In genomic region chr1:234979316-234980223, GRCh38 we compare ENCODE assay signal across 8 cellular contexts.
DNase-seq lines count a peak whose midpoint lies in the region; ATAC-seq and TF ChIP-seq lines count a peak whose summit lies in the region.

No MANE protein-coding gene starts in this region.

- 58 to 75% (median 71%) methylated on average over 12 to 14 of the region's 14 CpGs for WGBS in adrenal gland, 4 donors

- TF ChIP-seq CTCF in adrenal gland (IDR thresholded peaks at IDR 0.05) (no peak), upper lobe of right lung (IDR thresholded peaks at IDR 0.05) (no peak)

- H3K36me3 ChIP-seq in adrenal gland (replicated peaks in 1 of 2), result no peaks in the 10 kb centered on the region
- no peaks in the 10 kb centered on the region for H3K36me3 ChIP-seq in mucosa of rectum (ENCODE audit: control insufficient read depth in 2 of 2, insufficient read depth in 2 of 2, low read length in 2 of 2)
- H3K36me3 ChIP-seq in upper lobe of right lung, result no peaks in the 10 kb centered on the region

- peaks cover 64 to 84% of the 10 kb centered on the region in 2 donors for H3K4me1 ChIP-seq in adrenal gland (replicated peaks in 1 of 2)
- H3K4me1 ChIP-seq in mucosa of rectum (ENCODE audit: control insufficient read depth in 2 of 2, insufficient read depth in 2 of 2, low read length in 2 of 2), result peaks cover 56 to 68% of the 10 kb centered on the region in 2 donors
- H3K4me1 ChIP-seq in upper lobe of right lung, result peaks cover 81% of the 10 kb centered on the region

- intact Hi-C loops in cardiac septum (cut with DNase I), result loop anchor here (5.0 kb wide), 3 partner anchors 62 to 367 kb away; partner anchors contain the start of gene IRF2BP2
- intact Hi-C loops in left ventricle myocardium superior (cut with micrococcal nuclease), result loop anchor here (10.0 kb wide), 2 partner anchors 375 to 445 kb away; no protein-coding TSS in a partner anchor
- intact Hi-C loops in adrenal gland (cut with DNase I), result loop anchor here (5.0 to 10.0 kb wide), 4 partner anchors 103 to 375 kb away; partner anchors contain the start of gene IRF2BP2 (in 1 of the 2)
- intact Hi-C loops in upper lobe of right lung (cut with DNase I), result no loop called here

- H3K9me3 ChIP-seq in adrenal gland (replicated peaks in 1 of 3) (no peaks in the 10 kb centered on the region), mucosa of rectum (ENCODE audit: control insufficient read depth in 2 of 2, low read length in 2 of 2) (no peaks in the 10 kb centered on the region), upper lobe of right lung (no peaks in the 10 kb centered on the region)

- H3K9ac ChIP-seq in mucosa of rectum (ENCODE audit: low read depth in 1 of 2, low read length in 2 of 2), result peak overlapping the region; percentile 53 to 71

- no peak for TF ChIP-seq POLR2A in adrenal gland (IDR thresholded peaks at IDR 0.05)

- no peak for ATAC-seq in left ventricle myocardium superior
- no peak for ATAC-seq in upper lobe of right lung
- ATAC-seq in esophagus mucosa, result no peak
- no peak for ATAC-seq in HG03135 (IDR thresholded peaks at IDR 0.05; ENCODE audit: unreplicated experiment)

- H3K27me3 ChIP-seq in adrenal gland, result no peaks in the 10 kb centered on the region
- no peaks in the 10 kb centered on the region for H3K27me3 ChIP-seq in mucosa of rectum (ENCODE audit: control insufficient read depth in 2 of 2, insufficient read depth in 2 of 2, low read length in 2 of 2)
- H3K27me3 ChIP-seq in upper lobe of right lung, result no peaks in the 10 kb centered on the region

- H3K4me3 ChIP-seq in adrenal gland (peak overlapping the region in 1 of 4 donors; percentile 7), mucosa of rectum (ENCODE audit: low read length in 2 of 2) (peak overlapping the region; percentile 17 to 55), upper lobe of right lung (peak overlapping the region; percentile 13)

- peak overlapping the region; percentile 94 to 99 (median 95) for H3K27ac ChIP-seq in adrenal gland
- H3K27ac ChIP-seq in mucosa of rectum (ENCODE audit: low read depth in 2 of 2, low read length in 2 of 2), result peak overlapping the region; percentile 94
- peak overlapping the region; percentile 95 for H3K27ac ChIP-seq in upper lobe of right lung

- DNase-seq in cardiac septum (ENCODE audit: low spot score) (peak; percentile 76), left ventricle myocardium superior (no peak), adrenal gland (peak in 3 of 7 donors; percentile 16 to 53 (median 24)), upper lobe of right lung (no peak), NCI-H128 (lab: John Stamatoyannopoulos, UW; ENCODE audit: unreplicated experiment) (no peak)
